ENCODE assay signal across 1 cellular context in genomic region chr16:636206-637080, GRCh38.
TF ChIP-seq lines count a peak whose summit lies in the region.

Gene METTL26, minus strand, starts transcription at chr16:636305. Its CDS starts 15 bp downstream, at chr16:636290.

TF ChIP-seq in HepG2, 621 proteins besides CTCF, POLR2A, EP300 and RAD21 (continued from another document and continues in another):
- no peak for TF ChIP-seq ZBTB40 (IDR thresholded peaks at IDR 0.05)
- peak; percentile 2; the same call in 1 of the 2 replicates for TF ChIP-seq ZBTB40 (CRISPR knock-in tag; IDR thresholded peaks at IDR 0.05)
- TF ChIP-seq MXD3 (CRISPR knock-in tag; IDR thresholded peaks at IDR 0.05) = peak; percentile 87; the same call in 1 of the 2 replicates
- peak; percentile 69; the same call in 1 of the 2 replicates for TF ChIP-seq JUN (CRISPR knock-in tag; IDR thresholded peaks at IDR 0.05)
- peak; percentile 99 for TF ChIP-seq MAF1 (CRISPR knock-in tag; IDR thresholded peaks at IDR 0.05; ENCODE audit: borderline replicate concordance)
- peak; percentile 15; the same call in 1 of the 2 replicates for TF ChIP-seq ZNF576 (CRISPR knock-in tag; IDR thresholded peaks at IDR 0.05)
- TF ChIP-seq WIZ (CRISPR knock-in tag; IDR thresholded peaks at IDR 0.05) = 0 out of 2 replicates have a peak, but pooled peaks have one; percentile 1
- peak; percentile 30; the same call in 1 of the 2 replicates for TF ChIP-seq SMYD3 (CRISPR knock-in tag; IDR thresholded peaks at IDR 0.05)
- 0 out of 2 replicates have a peak, but pooled peaks have one; percentile 38 for TF ChIP-seq MTF1 (CRISPR knock-in tag; IDR thresholded peaks at IDR 0.05)
- TF ChIP-seq RXRB (CRISPR knock-in tag; IDR thresholded peaks at IDR 0.05; ENCODE audit: borderline replicate concordance) = 0 out of 2 replicates have a peak, but pooled peaks have one; percentile 28
- peak; percentile 74; the same call in 1 of the 2 replicates for TF ChIP-seq ZBTB7A (CRISPR knock-in tag; IDR thresholded peaks at IDR 0.05)
- peak; percentile 80; the same call in 1 of the 2 replicates for TF ChIP-seq CBFB (CRISPR knock-in tag; IDR thresholded peaks at IDR 0.05)
- TF ChIP-seq TEAD3 (CRISPR knock-in tag; optimal IDR thresholded peaks at IDR 0.05; ENCODE audit: borderline replicate concordance) = peak; percentile 64
- TF ChIP-seq MEIS1 (CRISPR knock-in tag; IDR thresholded peaks at IDR 0.05; ENCODE audit: borderline replicate concordance) = 0 out of 2 replicates have a peak, but pooled peaks have one; percentile 64
- 0 out of 2 replicates have a peak, but pooled peaks have one; percentile 56 for TF ChIP-seq ZFP37 (CRISPR knock-in tag; IDR thresholded peaks at IDR 0.05; ENCODE audit: borderline replicate concordance)
- TF ChIP-seq TCF7 (IDR thresholded peaks at IDR 0.05; ENCODE audit: low read depth) = no peak
- peak; percentile 92 for TF ChIP-seq DNMT1 (CRISPR knock-in tag; IDR thresholded peaks at IDR 0.05)
- TF ChIP-seq ZFP62 (CRISPR knock-in tag; IDR thresholded peaks at IDR 0.05) = peak; percentile 45
- TF ChIP-seq USF2 (IDR thresholded peaks at IDR 0.05; ENCODE audit: low read depth, low read length) = no peak
- no peak for TF ChIP-seq USF2 (CRISPR knock-in tag; IDR thresholded peaks at IDR 0.05; ENCODE audit: borderline replicate concordance)
- TF ChIP-seq ZNF660 (CRISPR knock-in tag; IDR thresholded peaks at IDR 0.05; ENCODE audit: borderline replicate concordance, low read depth) = no peak
- 0 out of 2 replicates have a peak, but pooled peaks have one; percentile 22 for TF ChIP-seq CENPT (CRISPR knock-in tag; IDR thresholded peaks at IDR 0.05; ENCODE audit: low read depth)
- TF ChIP-seq ZNF543 (CRISPR knock-in tag; IDR thresholded peaks at IDR 0.05) = peak; percentile 85; the same call in 1 of the 2 replicates
- TF ChIP-seq ZNF513 (CRISPR knock-in tag; conservative IDR thresholded peaks at IDR 0.05) = 0 out of 2 replicates have a peak, but pooled peaks have one; percentile 16
- TF ChIP-seq HDAC1 (CRISPR knock-in tag; IDR thresholded peaks at IDR 0.05) = peak; percentile 91
- peak; percentile 73 for TF ChIP-seq PHF20 (CRISPR knock-in tag; IDR thresholded peaks at IDR 0.05)
- TF ChIP-seq REXO4 (CRISPR knock-in tag; IDR thresholded peaks at IDR 0.05; ENCODE audit: borderline replicate concordance) = peak; percentile 83
- TF ChIP-seq NCOA2 (CRISPR knock-in tag; IDR thresholded peaks at IDR 0.05) = 0 out of 2 replicates have a peak, but pooled peaks have one; percentile 11
- TF ChIP-seq THAP8 (CRISPR knock-in tag; IDR thresholded peaks at IDR 0.05; ENCODE audit: borderline replicate concordance) = peak; percentile 38; the same call in 1 of the 2 replicates
- peak; percentile 38; the same call in 1 of the 2 replicates for TF ChIP-seq PHF21A (CRISPR knock-in tag; IDR thresholded peaks at IDR 0.05)
- TF ChIP-seq ZBTB2 (CRISPR knock-in tag; IDR thresholded peaks at IDR 0.05; ENCODE audit: low read depth) = peak; percentile 84
- peak; percentile 72; the same call in 1 of the 2 replicates for TF ChIP-seq ZNF34 (CRISPR knock-in tag; IDR thresholded peaks at IDR 0.05; ENCODE audit: borderline replicate concordance)
- no peak for TF ChIP-seq TBL1XR1 (IDR thresholded peaks at IDR 0.05; ENCODE audit: borderline replicate concordance, low read length, partially characterized antibody)
- TF ChIP-seq NR0B2 (CRISPR knock-in tag; IDR thresholded peaks at IDR 0.05) = peak; percentile 96
- TF ChIP-seq SNAI1 (CRISPR knock-in tag; IDR thresholded peaks at IDR 0.05; ENCODE audit: borderline replicate concordance) = 0 out of 2 replicates have a peak, but pooled peaks have one; percentile 66
- no peak for TF ChIP-seq ZNF296 (CRISPR knock-in tag; conservative IDR thresholded peaks at IDR 0.05)
- TF ChIP-seq TFE3 (CRISPR knock-in tag; IDR thresholded peaks at IDR 0.05) = no peak; the same call in 1 of the 2 replicates
- TF ChIP-seq IRF2 (CRISPR knock-in tag; IDR thresholded peaks at IDR 0.05) = peak; percentile 88
- TF ChIP-seq ZNF414 (CRISPR knock-in tag; IDR thresholded peaks at IDR 0.05) = peak; percentile 76; the same call in 1 of the 2 replicates
- TF ChIP-seq ZIK1 (CRISPR knock-in tag; IDR thresholded peaks at IDR 0.05; ENCODE audit: borderline replicate concordance, low read depth) = peak; percentile 28; the same call in 1 of the 2 replicates
